ENCODE assay signal across 17 cellular contexts in the genomic region with DNA sequence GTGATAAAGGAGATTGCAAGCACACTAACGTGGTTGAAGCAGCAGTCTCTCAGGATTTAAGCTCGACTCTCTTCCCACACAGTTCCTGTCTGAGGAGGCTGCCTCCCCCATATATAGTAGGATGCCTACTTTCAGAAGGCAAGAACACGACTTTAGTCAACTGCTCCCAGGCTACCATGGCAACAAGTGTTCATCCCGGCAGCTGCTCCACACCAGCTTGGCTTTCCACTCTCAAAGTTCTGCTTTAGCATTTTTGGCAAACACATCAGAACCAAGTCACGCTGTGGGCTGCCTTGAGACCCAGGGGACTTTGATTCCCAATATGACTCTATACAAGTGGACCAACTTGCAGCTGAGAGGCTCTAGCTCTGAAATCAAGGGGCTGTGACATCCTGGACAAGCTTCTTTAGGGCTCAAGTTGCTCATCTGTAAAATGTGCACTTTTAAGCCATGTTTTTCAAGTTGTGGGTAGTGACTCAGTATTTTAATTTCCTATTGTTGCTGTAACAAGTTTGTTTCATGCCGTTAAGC. TPM values are rescaled to one million over a fixed set of nuclear protein-coding genes. Genes with fewer than 3 reads are reported as not detected.
DNase-seq lines count a peak whose midpoint lies in the region; ATAC-seq and TF ChIP-seq lines count a peak whose summit lies in the region.
"Had no signal": no experiment of that assay in that cellular context is flagged by ENCODE, and none has a peak within 500 bp of the region (broad histone marks: within the 10 kb centered on the region; RNA-seq: fewer than 3 reads in every experiment).

No MANE protein-coding gene starts in this region.

- H3K4me1 Mint-ChIP-seq in T-helper 2 cell treated with Interferon-gamma antibody and Interleukin-4, amounts not matched to agents 5 μg/mL and 100 μg/mL, for 36 hours (ENCODE audit: low read depth) = peaks cover 6% of the 10 kb centered on the region

- no peak overlapping the region for H3K27ac Mint-ChIP-seq in T-helper 2 cell treated with Interferon-gamma antibody and Interleukin-4, amounts not matched to agents 5 μg/mL and 100 μg/mL, for 36 hours
- H3K27ac Mint-ChIP-seq: activated CD8-positive, alpha-beta T cell treated with anti-CD3 and anti-CD28 coated beads for 36 hours had no signal

- CTCF ChIA-PET in GM10248 (lab: Yijun Ruan, JAX) = no interaction called here

- no peaks in the 10 kb centered on the region for H3K36me3 Mint-ChIP-seq in T-helper 2 cell treated with Interferon-gamma antibody and Interleukin-4, amounts not matched to agents 5 μg/mL and 100 μg/mL, for 36 hours (ENCODE audit: low read depth)

- TF ChIP-seq CTCF in AG10803 (conservative IDR thresholded peaks at IDR 0.05; ENCODE audit: low read length) (no peak), GM10248 (IDR thresholded peaks at IDR 0.05; ENCODE audit: control extremely low read depth, extremely low read depth, low read depth, missing control alignments) (no peak)

- POLR2A ChIA-PET in GM10248 (lab: Yijun Ruan, JAX) = no interaction called here

- no peak overlapping the region for H3K4me3 ChIP-seq in AG10803 (ENCODE audit: low read length)
- H3K4me3 ChIP-seq: esophagus muscularis mucosa had no signal

- H3K4me3 Mint-ChIP-seq in T-helper 2 cell treated with Interferon-gamma antibody and Interleukin-4, amounts not matched to agents 5 μg/mL and 100 μg/mL, for 36 hours = no peak overlapping the region
- H3K4me3 Mint-ChIP-seq: activated CD8-positive, alpha-beta T cell treated with anti-CD3 and anti-CD28 coated beads for 36 hours had no signal

- peaks cover 17% of the 10 kb centered on the region for H3K27me3 Mint-ChIP-seq in T-helper 2 cell treated with Interferon-gamma antibody and Interleukin-4, amounts not matched to agents 5 μg/mL and 100 μg/mL, for 36 hours (ENCODE audit: low read depth)

- ATAC-seq in stimulated activated naive CD8-positive, alpha-beta T cell treated with anti-CD3 and anti-CD28 coated beads, Interleukin-15, Interleukin-2, amounts not matched to agents 100 U/mL and 50 U/mL, for 24 hours = no peak
- ATAC-seq in Right ventricle myocardium inferior (no peak), GM18907 (IDR thresholded peaks at IDR 0.05; ENCODE audit: unreplicated experiment) (no peak)
- ATAC-seq: activated CD8-positive, alpha-beta T cell treated with anti-CD3 and anti-CD28 coated beads for 36 hours had no signal

- intact Hi-C loops in Right ventricle myocardium inferior (cut with DNase I) = no loop called here

- peaks cover 4% of the 10 kb centered on the region for H3K9me3 Mint-ChIP-seq in T-helper 2 cell treated with Interferon-gamma antibody and Interleukin-4, amounts not matched to agents 5 μg/mL and 100 μg/mL, for 36 hours

- DNase-seq in AG10803 (ENCODE audit: low read depth) (peak; percentile 30), GM10248 (ENCODE audit: extremely low spot score) (peak; percentile 17), anterior cingulate cortex (lab: John Stamatoyannopoulos, UW) (peak in 32 of 58 donors; percentile 0 to 58 (median 21)), inferior parietal cortex (ENCODE audit: extremely low spot score) (peak; percentile 30), Right ventricle myocardium inferior (ENCODE audit: missing footprints) (no peak)
- DNase-seq in T-helper 2 cell treated with Interferon-gamma antibody and Interleukin-4, amounts not matched to agents 5 μg/mL and 100 μg/mL, for 36 hours (ENCODE audit: low spot score) = no peak
- DNase-seq in stimulated activated naive CD8-positive, alpha-beta T cell treated with anti-CD3 and anti-CD28 coated beads, Interleukin-15, Interleukin-2, amounts not matched to agents 100 U/mL and 50 U/mL, for 24 hours = no peak
- DNase-seq: activated CD8-positive, alpha-beta T cell treated with anti-CD3 and anti-CD28 coated beads for 36 hours; cerebellar nuclear complex; GF-D8; NCI-H1105; NCI-H774; Right ventricle myocardium superior; stimulated activated CD4-positive, alpha-beta T cell treated with anti-CD3 and anti-CD28 coated beads, Interleukin-4, amount 100 ng/mL, for 24 hours; stimulated activated naive CD4-positive, alpha-beta T cell treated with Interleukin-2 at 50 U/mL for 16 hours had no signal

RNA-seq across cellular contexts. Expression of a gene that starts 16.5 kb away (rescaled TPM):
- total RNA-seq in Right ventricle myocardium inferior = not detected
- total RNA-seq: activated CD8-positive, alpha-beta T cell treated with anti-CD3 and anti-CD28 coated beads for 36 hours; esophagus muscularis mucosa; Right ventricle myocardium superior had no signal

RNA-seq across cellular contexts. Expression of a gene that starts 36.4 kb away (rescaled TPM):
- total RNA-seq in Right ventricle myocardium inferior = 129 TPM

RNA-seq across cellular contexts. Expression of a gene that starts 38.7 kb away (rescaled TPM):
- total RNA-seq in Right ventricle myocardium inferior = not detected
- total RNA-seq: activated CD8-positive, alpha-beta T cell treated with anti-CD3 and anti-CD28 coated beads for 36 hours; esophagus muscularis mucosa; Right ventricle myocardium superior had no signal

RNA-seq across cellular contexts. Expression of a gene that starts 44.2 kb away (rescaled TPM):
- 1.0 TPM for total RNA-seq in Right ventricle myocardium inferior

Comparison
In these comparisons a context has a peak if more than half of its experiments do, and no peak if none do; other contexts are left out.
1. DNase-seq: peak in AG10803 (single experiment), GM10248 (single experiment), anterior cingulate cortex (32 of 58) and inferior parietal cortex (single experiment); none in T-helper 2 cell treated with Interferon-gamma antibody and Interleukin-4, amounts not matched to agents 5 μg/mL and 100 μg/mL, for 36 hours (single experiment), stimulated activated naive CD8-positive, alpha-beta T cell treated with anti-CD3 and anti-CD28 coated beads, Interleukin-15, Interleukin-2, amounts not matched to agents 100 U/mL and 50 U/mL, for 24 hours (single experiment) and Right ventricle myocardium inferior (single experiment).